In genomic region chr3:45644467-45645201, GRCh38 we compare ENCODE assay signal across 1 cellular context.
TF ChIP-seq lines count a peak whose summit lies in the region.

No MANE protein-coding gene starts in this region.

TF ChIP-seq in K562, 482 proteins besides CTCF, POLR2A, EP300 and RAD21 (continued from another document):
- TF ChIP-seq AFF1 (IDR thresholded peaks at IDR 0.05; ENCODE audit: low read depth in 1 of 2, partially characterized antibody in 2 of 2) (no peak), ZNF316 (IDR thresholded peaks at IDR 0.05) (peak; percentile 56), MAFG (tag; conservative IDR thresholded peaks at IDR 0.05) (peak; percentile 52)
